Comparison of ENCODE assay signal across 23 cellular contexts in the genomic region with DNA sequence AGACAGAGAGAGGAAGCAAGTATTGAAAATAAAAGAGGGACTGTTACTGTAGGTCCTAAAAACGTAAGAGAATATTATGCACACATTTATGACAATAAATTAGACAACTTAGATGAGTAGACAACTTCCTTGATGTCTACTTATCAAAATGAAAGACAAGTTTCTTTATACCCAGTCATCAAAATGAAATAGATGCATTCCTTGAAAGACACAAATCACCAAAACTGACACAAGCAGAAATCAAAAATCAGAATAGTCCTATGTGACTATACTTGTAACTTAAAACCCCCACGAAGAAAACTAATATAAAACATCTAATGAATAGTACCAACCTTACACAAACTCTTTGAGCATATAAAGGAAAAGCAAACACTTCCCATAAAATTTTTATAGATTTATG.
"Had no signal": no experiment of that assay in that cellular context is flagged by ENCODE, and none has a peak within 500 bp of the region (broad histone marks: within the 10 kb centered on the region; RNA-seq: fewer than 3 reads in every experiment).

No MANE protein-coding gene starts in this region.

- H3K27me3 Mint-ChIP-seq: activated CD4-positive, alpha-beta T cell treated with anti-CD3 and anti-CD28 coated beads, Interleukin-2, amount 10 ng/mL, durations not matched to agents 24 days and 14 days; activated CD8-positive, alpha-beta T cell treated with anti-CD3 and anti-CD28 coated beads for 36 hours; activated naive CD8-positive, alpha-beta T cell treated with anti-CD3 and anti-CD28 coated beads, Interleukin-2, amount 10 ng/mL, durations not matched to agents 7 days and 5 days; stimulated activated naive CD8-positive, alpha-beta T cell treated with anti-CD3 and anti-CD28 coated beads, Interleukin-15, Interleukin-2, amounts not matched to agents 100 ng/mL and 50 ng/mL, for 24 hours; type B pancreatic cell had no signal

- H3K27ac Mint-ChIP-seq: activated CD4-positive, alpha-beta T cell treated with anti-CD3 and anti-CD28 coated beads, Interleukin-2, amount 10 ng/mL, durations not matched to agents 24 days and 14 days; activated CD8-positive, alpha-beta T cell treated with anti-CD3 and anti-CD28 coated beads for 36 hours; activated naive CD4-positive, alpha-beta T cell treated with anti-CD3 and anti-CD28 coated beads for 36 hours; activated naive CD8-positive, alpha-beta T cell treated with anti-CD3 and anti-CD28 coated beads, Interleukin-2, amount 10 ng/mL, durations not matched to agents 7 days and 5 days; stimulated activated naive CD8-positive, alpha-beta T cell treated with anti-CD3 and anti-CD28 coated beads, Interleukin-15, Interleukin-2, amounts not matched to agents 100 ng/mL and 50 ng/mL, for 24 hours; type B pancreatic cell had no signal

- ATAC-seq: activated CD8-positive, alpha-beta T cell treated with anti-CD3 and anti-CD28 coated beads for 36 hours; gastroesophageal sphincter; left cardiac atrium; left ventricle myocardium superior; psoas muscle had no signal

- H3K4me3 Mint-ChIP-seq: activated CD4-positive, alpha-beta T cell treated with anti-CD3 and anti-CD28 coated beads, Interleukin-2, amount 10 ng/mL, durations not matched to agents 24 days and 14 days; activated CD8-positive, alpha-beta T cell treated with anti-CD3 and anti-CD28 coated beads for 36 hours; activated naive CD4-positive, alpha-beta T cell treated with anti-CD3 and anti-CD28 coated beads for 36 hours; activated naive CD8-positive, alpha-beta T cell treated with anti-CD3 and anti-CD28 coated beads, Interleukin-2, amount 10 ng/mL, durations not matched to agents 7 days and 5 days; stimulated activated naive CD8-positive, alpha-beta T cell treated with anti-CD3 and anti-CD28 coated beads, Interleukin-15, Interleukin-2, amounts not matched to agents 100 ng/mL and 50 ng/mL, for 24 hours; type B pancreatic cell had no signal

- DNase-seq: activated CD4-positive, alpha-beta T cell treated with anti-CD3 and anti-CD28 coated beads, Interleukin-2, amount 10 ng/mL, durations not matched to agents 24 days and 14 days; activated CD4-positive, CD25-positive, alpha-beta regulatory T cell treated with anti-CD3 and anti-CD28 coated beads, Interleukin-2, amount 50 U/mL, for 72 hours; activated CD8-positive, alpha-beta T cell treated with anti-CD3 and anti-CD28 coated beads for 36 hours; activated effector memory CD4-positive, alpha-beta T cell treated with Interleukin-2 at 50 U/mL for 16 hours; activated naive CD4-positive, alpha-beta T cell treated with anti-CD3 and anti-CD28 coated beads for 36 hours; activated naive CD8-positive, alpha-beta T cell treated with anti-CD3 and anti-CD28 coated beads, Interleukin-2, amount 10 ng/mL, durations not matched to agents 7 days and 5 days; activated T-cell treated with anti-CD3 and anti-CD28 coated beads, Interleukin-2, amount 50 U/mL, for 48 hours; brain microvascular endothelial cell; head of caudate nucleus; hippocampal formation; left cardiac atrium; left ventricle myocardium superior; nucleus accumbens; psoas muscle; sigmoid colon; small intestine; stimulated activated CD4-positive, alpha-beta T cell treated with anti-CD3 and anti-CD28 coated beads, Interleukin-2, amount 100 ng/mL, for 24 hours; T1000; uterus; WERI-Rb-1 had no signal
